In genomic region chr15:78077053-78077859, GRCh38 we compare ENCODE assay signal across 8 cellular contexts. TPM values are rescaled to one million over a fixed set of nuclear protein-coding genes. Genes with fewer than 3 reads are reported as not detected.
DNase-seq lines count a peak whose midpoint lies in the region; ATAC-seq and TF ChIP-seq lines count a peak whose summit lies in the region.

TBC1D2B (minus strand) TSS chr15:78077711; CDS start chr15:78077652, 59 bp downstream.

- ATAC-seq in GM18511 (IDR thresholded peaks at IDR 0.05; ENCODE audit: unreplicated experiment) = peak; percentile 78
- ATAC-seq in HG03064 (IDR thresholded peaks at IDR 0.05; ENCODE audit: low read depth, unreplicated experiment) = peak; percentile 53

- peak within 1 kb of the TSS; percentile 66 for H3K27ac ChIP-seq in 22Rv1

- no peak; the same call in none of the 2 replicates for TF ChIP-seq CTCF in 22Rv1 (IDR thresholded peaks at IDR 0.05)
- TF ChIP-seq CTCF in epithelial cell of esophagus (IDR thresholded peaks at IDR 0.05; ENCODE audit: insufficient read depth, low read depth, low read length, missing control alignments) = no peak

- peak; percentile 50 for DNase-seq in NCI-H774 (lab: John Stamatoyannopoulos, UW)
- DNase-seq in activated CD8-positive, alpha-beta memory T cell treated with anti-CD3 and anti-CD28 coated beads, Interleukin-2, amount 50 U/mL, for 48 hours = peak; percentile 87
- DNase-seq in epithelial cell of esophagus (ENCODE audit: low read depth) = peak; percentile 59
- no peak for DNase-seq in mucosa of gallbladder (ENCODE audit: low spot score)
- DNase-seq in stimulated activated CD8-positive, alpha-beta memory T cell treated with anti-CD3 and anti-CD28 coated beads, Interleukin-7, amount 100 ng/mL, for 1 hour (ENCODE audit: low read depth in 2 of 2) = peak; percentile 48 to 52

- H3K4me3 ChIP-seq in epithelial cell of esophagus (ENCODE audit: low read length) = peak within 1 kb of the TSS; percentile 78

RNA-seq across cellular contexts. Expression of gene TBC1D2B, which starts in this region (rescaled TPM):
- 75.5 TPM for total RNA-seq in mucosa of gallbladder
